ENCODE assay signal across 17 cellular contexts in genomic region chr6:110890288-110890687, GRCh38. TPM values are rescaled to one million over a fixed set of nuclear protein-coding genes. Genes with fewer than 3 reads are reported as not detected.
DNase-seq lines count a peak whose midpoint lies in the region; ATAC-seq and TF ChIP-seq lines count a peak whose summit lies in the region.
"Had no signal": no experiment of that assay in that cellular context is flagged by ENCODE, and none has a peak within 500 bp of the region (broad histone marks: within the 10 kb centered on the region; RNA-seq: fewer than 3 reads in every experiment).

No MANE protein-coding gene starts in this region.

- no peak overlapping the region for H3K4me3 ChIP-seq in CD4-positive, CD25-positive, alpha-beta regulatory T cell (ENCODE audit: low read depth, low read length)
- H3K4me3 ChIP-seq in trophoblast cell (ENCODE audit: low read depth, low read length) = no peak overlapping the region
- H3K4me3 ChIP-seq: A549, GM23248 had no signal

- H3K27me3 Mint-ChIP-seq in activated T-cell treated with anti-CD3 and anti-CD28 coated beads, Interleukin-2, amount 50 U/mL, for 72 hours (ENCODE audit: low read depth) = no peaks in the 10 kb centered on the region
- no peaks in the 10 kb centered on the region for H3K27me3 Mint-ChIP-seq in CD4-positive, CD25-positive, alpha-beta regulatory T cell
- no peaks in the 10 kb centered on the region for H3K27me3 Mint-ChIP-seq in activated T-helper 17 cell treated with anti-CD3 and anti-CD28 coated beads, Interleukin-2, amount 50 U/mL, for 72 hours
- no peaks in the 10 kb centered on the region for H3K27me3 Mint-ChIP-seq in osteocyte (ENCODE audit: unreplicated experiment)

- no peaks in the 10 kb centered on the region for H3K79me1 ChIP-seq in trophoblast cell (ENCODE audit: low read length)

- H3K18ac ChIP-seq in trophoblast cell (ENCODE audit: low read length) = no peak overlapping the region

- no peaks in the 10 kb centered on the region for H3K27me3 ChIP-seq in CD4-positive, CD25-positive, alpha-beta regulatory T cell (ENCODE audit: control insufficient read depth, insufficient read depth, low read length)
- no peaks in the 10 kb centered on the region for H3K27me3 ChIP-seq in trophoblast cell (ENCODE audit: insufficient read depth, low read length)
- H3K27me3 ChIP-seq: BE2C had no signal

- no peak for DNase-seq in activated T-cell treated with anti-CD3 and anti-CD28 coated beads, Interleukin-2, amount 50 U/mL, for 72 hours
- no peak for DNase-seq in activated T-cell treated with anti-CD3 and anti-CD28 coated beads for 4 hours
- no peak for DNase-seq in CD4-positive, CD25-positive, alpha-beta regulatory T cell
- no peak for DNase-seq in osteocyte (ENCODE audit: extremely low spot score, unreplicated experiment)
- DNase-seq in trophoblast cell = no peak
- no peak for DNase-seq in GM10248 (ENCODE audit: extremely low spot score)
- DNase-seq: BE2C; Caco-2; CD8-positive, alpha-beta memory T cell; GF-D8; GM23248; IMR-90 had no signal

- H3K4me3 Mint-ChIP-seq in activated T-cell treated with anti-CD3 and anti-CD28 coated beads, Interleukin-2, amount 50 U/mL, for 72 hours = no peak overlapping the region
- no peak overlapping the region for H3K4me3 Mint-ChIP-seq in CD4-positive, CD25-positive, alpha-beta regulatory T cell
- H3K4me3 Mint-ChIP-seq in activated T-helper 17 cell treated with anti-CD3 and anti-CD28 coated beads, Interleukin-2, amount 50 U/mL, for 72 hours = no peak overlapping the region
- H3K4me3 Mint-ChIP-seq in osteocyte (ENCODE audit: unreplicated experiment) = no peak overlapping the region
- H3K4me3 Mint-ChIP-seq: CD14-positive monocyte; CD8-positive, alpha-beta memory T cell had no signal

- peaks cover 17% of the 10 kb centered on the region for H3K4me1 ChIP-seq in CD4-positive, CD25-positive, alpha-beta regulatory T cell (ENCODE audit: control insufficient read depth, insufficient read depth, low read length, poor library complexity, severe bottlenecking)
- peaks cover 0 to 1% of the 10 kb centered on the region in 2 experiments for H3K4me1 ChIP-seq in trophoblast cell (ENCODE audit: control insufficient read depth in 1 of 2, insufficient read depth in 2 of 2, low read length in 2 of 2)
- H3K4me1 ChIP-seq: BE2C had no signal

- H3K27ac ChIP-seq in CD4-positive, CD25-positive, alpha-beta regulatory T cell (ENCODE audit: insufficient read depth, low read length, poor library complexity, severe bottlenecking) = peak overlapping the region; percentile 5
- H3K27ac ChIP-seq in trophoblast cell (ENCODE audit: low read depth, low read length) = no peak overlapping the region
- H3K27ac ChIP-seq: A549, GM23248 had no signal

- POLR2A ChIA-PET in GM10248 (lab: Yijun Ruan, JAX) = interaction anchor here (1.0 kb wide), 1 partner anchor 16 kb away, joined by 5 read pairs; the partner anchor contains the start of gene AMD1

- TF ChIP-seq CTCF in osteocyte (IDR thresholded peaks at IDR 0.05) (no peak), GM10248 (IDR thresholded peaks at IDR 0.05; ENCODE audit: control extremely low read depth, extremely low read depth, low read depth, missing control alignments) (no peak)

- H3K36me3 ChIP-seq in CD4-positive, CD25-positive, alpha-beta regulatory T cell (ENCODE audit: control insufficient read depth, insufficient read depth, low read length) = peaks cover 58% of the 10 kb centered on the region
- peaks cover 18 to 30% of the 10 kb centered on the region in 2 experiments for H3K36me3 ChIP-seq in trophoblast cell (ENCODE audit: control insufficient read depth in 1 of 2, insufficient read depth in 2 of 2, low read length in 2 of 2)

- peaks cover 43% of the 10 kb centered on the region for H3K4me1 Mint-ChIP-seq in activated T-cell treated with anti-CD3 and anti-CD28 coated beads, Interleukin-2, amount 50 U/mL, for 72 hours (ENCODE audit: low read depth)
- H3K4me1 Mint-ChIP-seq in CD4-positive, CD25-positive, alpha-beta regulatory T cell = peaks cover 30 to 47% (median 40%) of the 10 kb centered on the region in 4 donors
- H3K4me1 Mint-ChIP-seq in activated T-helper 17 cell treated with anti-CD3 and anti-CD28 coated beads, Interleukin-2, amount 50 U/mL, for 72 hours = peaks cover 5% of the 10 kb centered on the region
- H3K4me1 Mint-ChIP-seq in osteocyte (ENCODE audit: unreplicated experiment) = peaks cover 4% of the 10 kb centered on the region

- no CpG with 5 or more reads among the region's 1 CpG for WGBS in trophoblast cell (ENCODE audit: extremely low coverage, insufficient coverage, insufficient read length)

- peak; percentile 52 to 65 for ATAC-seq in activated T-cell treated with anti-CD3 and anti-CD28 coated beads, Interleukin-2, amount 50 U/mL, for 72 hours (replicated peaks in 1 of 2)
- no peak for ATAC-seq in CD4-positive, CD25-positive, alpha-beta regulatory T cell (ENCODE audit: low read depth in 2 of 2)
- ATAC-seq in activated T-helper 17 cell treated with anti-CD3 and anti-CD28 coated beads, Interleukin-2, amount 50 U/mL, for 72 hours (replicated peaks) = peak; percentile 29
- ATAC-seq in HG02884 (IDR thresholded peaks at IDR 0.05; ENCODE audit: unreplicated experiment) = no peak
- ATAC-seq: A549, HCT116 had no signal

- CTCF ChIA-PET in GM10248 (lab: Yijun Ruan, JAX) = interaction anchor here (1.2 to 7.7 kb wide), 8 partner anchors 9 to 208 kb away, joined by 3 to 45 read pairs (median 4); no protein-coding TSS in a partner anchor

- peak overlapping the region; percentile 72 for H3K27ac Mint-ChIP-seq in activated T-cell treated with anti-CD3 and anti-CD28 coated beads, Interleukin-2, amount 50 U/mL, for 72 hours
- no peak overlapping the region for H3K27ac Mint-ChIP-seq in CD4-positive, CD25-positive, alpha-beta regulatory T cell
- no peak overlapping the region for H3K27ac Mint-ChIP-seq in activated T-helper 17 cell treated with anti-CD3 and anti-CD28 coated beads, Interleukin-2, amount 50 U/mL, for 72 hours
- peak overlapping the region; percentile 35 for H3K27ac Mint-ChIP-seq in osteocyte (ENCODE audit: unreplicated experiment)

- no peak overlapping the region for H4K8ac ChIP-seq in trophoblast cell (ENCODE audit: low read depth, low read length)

- H3K14ac ChIP-seq in trophoblast cell (ENCODE audit: low read length) = no peak overlapping the region

- H3K4ac ChIP-seq in trophoblast cell (ENCODE audit: low read depth, low read length) = no peak overlapping the region

- no peak overlapping the region for H3K4me2 ChIP-seq in trophoblast cell (ENCODE audit: low read length)
- H3K4me2 ChIP-seq: A549 had no signal

- H2BK5ac ChIP-seq in trophoblast cell (ENCODE audit: low read depth, low read length, poor library complexity) = no peak overlapping the region

- H2BK12ac ChIP-seq in trophoblast cell (ENCODE audit: low read length) = no peak overlapping the region

- H2BK120ac ChIP-seq in trophoblast cell (ENCODE audit: insufficient read depth, low read length, poor library complexity) = no peak overlapping the region

- no peak overlapping the region for H3K23ac ChIP-seq in trophoblast cell (ENCODE audit: low read length)

- H2AFZ ChIP-seq in trophoblast cell (ENCODE audit: insufficient read depth, low read length, poor library complexity) = no peak overlapping the region
- H2AFZ ChIP-seq: GM23248 had no signal

- no peaks in the 10 kb centered on the region for H3K9me3 ChIP-seq in CD4-positive, CD25-positive, alpha-beta regulatory T cell (ENCODE audit: control insufficient read depth in 2 of 2, low read length in 2 of 2)
- no peaks in the 10 kb centered on the region for H3K9me3 ChIP-seq in trophoblast cell (ENCODE audit: insufficient read depth, low read depth, low read length)
- H3K9me3 ChIP-seq: A549, BE2C, Caco-2 had no signal

- H4K91ac ChIP-seq in trophoblast cell (ENCODE audit: low read depth, low read length) = no peak overlapping the region

- H3K79me2 ChIP-seq in trophoblast cell (ENCODE audit: control insufficient read depth, insufficient read depth, low read length, poor library complexity) = peaks cover 16% of the 10 kb centered on the region

- no peaks in the 10 kb centered on the region for H3K9me3 Mint-ChIP-seq in activated T-cell treated with anti-CD3 and anti-CD28 coated beads, Interleukin-2, amount 50 U/mL, for 72 hours
- H3K9me3 Mint-ChIP-seq in CD4-positive, CD25-positive, alpha-beta regulatory T cell = no peaks in the 10 kb centered on the region
- no peaks in the 10 kb centered on the region for H3K9me3 Mint-ChIP-seq in activated T-helper 17 cell treated with anti-CD3 and anti-CD28 coated beads, Interleukin-2, amount 50 U/mL, for 72 hours
- H3K9me3 Mint-ChIP-seq in osteocyte (ENCODE audit: unreplicated experiment) = no peaks in the 10 kb centered on the region
- H3K9me3 Mint-ChIP-seq: CD14-positive monocyte; CD8-positive, alpha-beta memory T cell had no signal

- H4K12ac ChIP-seq in trophoblast cell (ENCODE audit: low read depth, low read length) = no peak overlapping the region

- no peak overlapping the region for H3K9ac ChIP-seq in trophoblast cell (ENCODE audit: low read length)
- H3K9ac ChIP-seq: GM23248 had no signal

- peaks cover 8 to 34% of the 10 kb centered on the region in 2 donors for H3K36me3 Mint-ChIP-seq in activated T-cell treated with anti-CD3 and anti-CD28 coated beads, Interleukin-2, amount 50 U/mL, for 72 hours (ENCODE audit: insufficient read depth in 2 of 2)
- peaks cover 43% of the 10 kb centered on the region for H3K36me3 Mint-ChIP-seq in CD4-positive, CD25-positive, alpha-beta regulatory T cell
- H3K36me3 Mint-ChIP-seq in activated T-helper 17 cell treated with anti-CD3 and anti-CD28 coated beads, Interleukin-2, amount 50 U/mL, for 72 hours (ENCODE audit: low read depth) = peaks cover 79% of the 10 kb centered on the region
- peaks cover 38% of the 10 kb centered on the region for H3K36me3 Mint-ChIP-seq in osteocyte (ENCODE audit: unreplicated experiment)

- no peak overlapping the region for H2AK5ac ChIP-seq in trophoblast cell (ENCODE audit: low read length)

RNA-seq across cellular contexts. Expression of gene AMD1, which starts 15.7 kb away (rescaled TPM):
- total RNA-seq in activated T-cell treated with anti-CD3 and anti-CD28 coated beads, Interleukin-2, amount 50 U/mL, for 72 hours = 10 to 100 TPM; 55.5 to 61.4 TPM
- 133 TPM for total RNA-seq in CD4-positive, CD25-positive, alpha-beta regulatory T cell
- polyA plus RNA-seq in CD4-positive, CD25-positive, alpha-beta regulatory T cell = 10 to 100 TPM; 60.6 to 64.4 (median 62.7) TPM
- total RNA-seq in activated T-helper 17 cell treated with anti-CD3 and anti-CD28 coated beads, Interleukin-2, amount 50 U/mL, for 72 hours = 10 to 100 TPM; 49.8 to 92.9 TPM
- 34.0 and 38.7 TPM in 2 replicates for total RNA-seq in osteocyte
- 164 and 176 TPM in 2 replicates for polyA plus RNA-seq in trophoblast cell (2013)

Comparison
In these comparisons a context has a peak if more than half of its experiments do, and no peak if none do; other contexts are left out.
1. ATAC-seq: peak in activated T-cell treated with anti-CD3 and anti-CD28 coated beads, Interleukin-2, amount 50 U/mL, for 72 hours (2 of 2) and activated T-helper 17 cell treated with anti-CD3 and anti-CD28 coated beads, Interleukin-2, amount 50 U/mL, for 72 hours (single experiment); none in CD4-positive, CD25-positive, alpha-beta regulatory T cell (0 of 2) and HG02884 (single experiment).
2. H3K27ac Mint-ChIP-seq: peak in activated T-cell treated with anti-CD3 and anti-CD28 coated beads, Interleukin-2, amount 50 U/mL, for 72 hours (single experiment) and osteocyte (single experiment); none in CD4-positive, CD25-positive, alpha-beta regulatory T cell (0 of 3) and activated T-helper 17 cell treated with anti-CD3 and anti-CD28 coated beads, Interleukin-2, amount 50 U/mL, for 72 hours (single experiment).